ENCODE assay signal across 8 cellular contexts in the genomic region with DNA sequence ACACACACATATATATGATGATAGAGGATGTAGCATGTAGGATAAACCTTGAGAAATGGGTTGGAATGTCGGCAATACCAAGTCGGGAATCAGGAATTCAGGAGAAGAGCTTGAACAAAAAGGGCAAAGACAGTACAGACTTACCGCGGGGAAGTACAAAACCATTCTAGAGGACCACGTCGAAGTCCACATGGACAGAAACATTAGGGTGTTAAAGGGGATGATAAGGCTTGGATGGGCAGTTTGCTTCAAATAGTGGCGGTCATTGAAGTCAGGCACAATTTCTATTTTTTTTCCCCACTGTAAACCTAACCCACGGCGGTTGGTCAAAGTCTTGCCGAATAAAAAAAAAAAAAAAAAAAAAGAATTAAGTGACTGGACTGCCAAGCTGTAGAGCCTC. TPM values are rescaled to one million over a fixed set of nuclear protein-coding genes. Genes with fewer than 3 reads are reported as not detected.
DNase-seq lines count a peak whose midpoint lies in the region; ATAC-seq and TF ChIP-seq lines count a peak whose summit lies in the region.

No MANE protein-coding gene starts in this region.

- 60% methylated on average over 9 of the region's 10 CpGs for WGBS in right lobe of liver (ENCODE audit: insufficient coverage, low coverage, low lambda C conversion rate, missing lambda C conversion rate)

- H3K27me3 ChIP-seq in cardiac muscle cell (no peaks in the 10 kb centered on the region), right lobe of liver (no peaks in the 10 kb centered on the region)

- H3K4me3 ChIP-seq in cardiac muscle cell: peak overlapping the region; percentile 76
- peak overlapping the region in 2 of 3 donors; percentile 73 to 85 for H3K4me3 ChIP-seq in right lobe of liver

- H3K36me3 Mint-ChIP-seq in activated naive CD8-positive, alpha-beta T cell treated with anti-CD3 and anti-CD28 coated beads for 36 hours: peaks cover 28% of the 10 kb centered on the region
- peaks cover 17% of the 10 kb centered on the region for H3K36me3 Mint-ChIP-seq in type B pancreatic cell

- no peak for TF ChIP-seq POLR2A in right lobe of liver (IDR thresholded peaks at IDR 0.05)

- H3K36me3 ChIP-seq in cardiac muscle cell: no peaks in the 10 kb centered on the region
- H3K36me3 ChIP-seq in right lobe of liver: no peaks in the 10 kb centered on the region

- peak overlapping the region; percentile 93 for H3K4me3 Mint-ChIP-seq in activated naive CD8-positive, alpha-beta T cell treated with anti-CD3 and anti-CD28 coated beads for 36 hours
- peak overlapping the region; percentile 96 for H3K4me3 Mint-ChIP-seq in type B pancreatic cell

- peak overlapping the region; percentile 94 for H3K27ac Mint-ChIP-seq in activated naive CD8-positive, alpha-beta T cell treated with anti-CD3 and anti-CD28 coated beads for 36 hours
- H3K27ac Mint-ChIP-seq in type B pancreatic cell: peak overlapping the region; percentile 95

- H3K9me3 ChIP-seq in cardiac muscle cell (ENCODE audit: low read depth) (no peaks in the 10 kb centered on the region), right lobe of liver (no peaks in the 10 kb centered on the region)

- peaks cover 3% of the 10 kb centered on the region for H3K9me3 Mint-ChIP-seq in activated naive CD8-positive, alpha-beta T cell treated with anti-CD3 and anti-CD28 coated beads for 36 hours
- H3K9me3 Mint-ChIP-seq in type B pancreatic cell: no peaks in the 10 kb centered on the region

- no peak for ATAC-seq in left ventricle myocardium superior
- no peak for ATAC-seq in right lobe of liver
- no peak for ATAC-seq in HG03196 (IDR thresholded peaks at IDR 0.05; ENCODE audit: unreplicated experiment)

- no peak overlapping the region for H3K27ac ChIP-seq in cardiac muscle cell
- H3K27ac ChIP-seq in right lobe of liver: peak overlapping the region in 1 of 3 donors; percentile 18

- intact Hi-C loops in left ventricle myocardium superior (cut with micrococcal nuclease) (no loop called here), right lobe of liver (cut with DNase I) (no loop called here)

- H3K4me1 Mint-ChIP-seq in activated naive CD8-positive, alpha-beta T cell treated with anti-CD3 and anti-CD28 coated beads for 36 hours: peaks cover 30% of the 10 kb centered on the region
- peaks cover 20% of the 10 kb centered on the region for H3K4me1 Mint-ChIP-seq in type B pancreatic cell (ENCODE audit: unreplicated experiment)

- H3K4me1 ChIP-seq in cardiac muscle cell (ENCODE audit: low read depth) (peaks cover 5% of the 10 kb centered on the region), right lobe of liver (peaks cover 0 to 19% (median 5%) of the 10 kb centered on the region in 4 donors)

- TF ChIP-seq CTCF in cardiac muscle cell (IDR thresholded peaks at IDR 0.05; ENCODE audit: low read depth, low read length) (no peak), right lobe of liver (IDR thresholded peaks at IDR 0.05) (no peak), type B pancreatic cell (conservative IDR thresholded peaks at IDR 0.05) (no peak)

- H3K27me3 Mint-ChIP-seq in activated naive CD8-positive, alpha-beta T cell treated with anti-CD3 and anti-CD28 coated beads for 36 hours: no peaks in the 10 kb centered on the region
- no peaks in the 10 kb centered on the region for H3K27me3 Mint-ChIP-seq in type B pancreatic cell

- DNase-seq in cardiac muscle cell (ENCODE audit: low read depth in 1 of 2, low spot score in 1 of 2) (no peak), left ventricle myocardium superior (no peak), right lobe of liver (no peak), type B pancreatic cell (ENCODE audit: extremely low spot score, unreplicated experiment) (no peak), globus pallidus (ENCODE audit: low spot score) (no peak), NCI-H2196 treated with DMSO at 0.1 percent for 48 hours (lab: John Stamatoyannopoulos, UW; ENCODE audit: unreplicated experiment) (no peak)
- no peak for DNase-seq in activated naive CD8-positive, alpha-beta T cell treated with anti-CD3 and anti-CD28 coated beads for 36 hours

RNA-seq across cellular contexts. Expression of gene NUS1, which starts 0.8 kb away (rescaled TPM):
- total RNA-seq in cardiac muscle cell: 8.1 and 10.3 TPM in 2 replicates
- 12.7 and 15.9 TPM in 2 replicates for polyA plus RNA-seq in cardiac muscle cell
- 14.4 TPM for total RNA-seq in left ventricle myocardium superior
- total RNA-seq in activated naive CD8-positive, alpha-beta T cell treated with anti-CD3 and anti-CD28 coated beads for 36 hours: 10 to 100 TPM; 63.7 to 64.1 TPM
- 10 to 100 TPM; 19.6 to 23.4 (median 21.0) TPM for total RNA-seq in right lobe of liver
- total RNA-seq in type B pancreatic cell (ENCODE audit: low replicate concordance): 36.5 and 42.1 TPM in 2 replicates
